ENCODE assay signal across 9 cellular contexts in the genomic region with DNA sequence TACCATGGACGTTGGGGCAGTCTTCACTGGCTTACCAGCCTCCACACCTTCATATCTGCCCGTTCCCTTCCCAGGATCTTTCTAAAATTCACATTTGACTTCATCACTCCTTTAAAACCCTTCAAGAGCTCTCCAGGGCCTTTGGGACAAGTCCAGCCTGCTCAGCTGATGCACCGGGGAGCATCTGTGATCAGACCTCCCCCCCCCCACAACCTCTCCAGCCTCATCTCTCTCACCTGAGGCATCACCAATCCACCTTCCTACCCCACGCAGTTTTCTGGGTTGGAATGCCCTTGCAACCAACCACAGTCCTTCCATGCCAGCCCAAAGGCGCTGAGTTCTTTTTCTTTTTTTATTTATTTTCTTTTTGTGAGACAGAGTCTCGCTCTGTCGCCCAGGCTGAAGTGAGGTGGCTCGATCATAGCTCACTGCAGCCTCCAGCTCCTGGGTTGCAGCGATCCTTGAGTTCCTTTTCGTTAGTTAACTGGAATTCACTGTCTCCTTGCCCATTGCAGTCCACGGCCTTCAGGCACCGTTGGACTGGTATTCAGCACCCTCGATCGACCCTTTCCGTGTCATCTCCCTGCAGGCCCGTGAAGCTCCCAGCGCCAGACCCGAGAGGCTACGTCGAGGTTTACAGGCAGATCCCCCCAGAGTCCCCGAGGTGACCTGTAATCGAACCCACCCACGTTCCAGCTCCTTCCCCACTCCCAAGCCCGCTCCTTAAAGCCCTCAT. TPM values are rescaled to one million over a fixed set of nuclear protein-coding genes. Genes with fewer than 3 reads are reported as not detected.
A peak's percentile ranks its signal among the peaks of the same experiment; 100 is the strongest.
DNase-seq lines count a peak whose midpoint lies in the region; ATAC-seq, FAIRE-seq and TF ChIP-seq lines count a peak whose summit lies in the region.
"Had no signal": no experiment of that assay in that cellular context is flagged by ENCODE, and none has a peak within 500 bp of the region (broad histone marks: within the 10 kb centered on the region; RNA-seq: fewer than 3 reads in every experiment).

No MANE protein-coding gene starts in this region.

- peak overlapping the region; percentile 86 to 99 for H3K4me3 ChIP-seq in SK-N-SH (ENCODE audit: low read depth in 2 of 2, low read length in 1 of 2)

- H3F3A ChIP-seq in SK-N-SH (replicated peaks; ENCODE audit: insufficient read depth): peaks cover 5% of the 10 kb centered on the region

- H3K4me3 Mint-ChIP-seq in activated CD8-positive, alpha-beta memory T cell treated with anti-CD3 and anti-CD28 coated beads, Interleukin-2, amount 10 ng/mL, durations not matched to agents 7 days and 5 days: peak overlapping the region; percentile 88
- H3K4me3 Mint-ChIP-seq in natural killer cell treated with Interleukin-12 subunit alpha and Interleukin-12 subunit beta and Interleukin-15 and Interleukin-18, amount 100 ng/mL, for 72 hours: peak overlapping the region; percentile 87

- no peaks in the 10 kb centered on the region for H3K9me3 ChIP-seq in SK-N-SH

- no peak for TF ChIP-seq EP300 in SK-N-SH (IDR thresholded peaks at IDR 0.05; ENCODE audit: borderline replicate concordance in 1 of 2, low read depth in 1 of 2, low read length in 1 of 2)

- H3K36me3 ChIP-seq in SK-N-SH (replicated peaks in 1 of 2; ENCODE audit: control insufficient read depth in 1 of 2, insufficient read depth in 2 of 2, low read length in 1 of 2): peaks cover 10 to 16% of the 10 kb centered on the region in 2 experiments

- H4K20me1 ChIP-seq in SK-N-SH (ENCODE audit: insufficient read depth): peaks cover 4% of the 10 kb centered on the region; the same call in 1 of the 2 replicates

- 9% methylated on average over 21 of the region's 24 CpGs for whole genome bisulfite sequencing in SK-N-SH (ENCODE audit: low lambda C conversion rate)

- peak; percentile 2 for ATAC-seq in activated CD8-positive, alpha-beta memory T cell treated with anti-CD3 and anti-CD28 coated beads, Interleukin-2, amount 10 ng/mL, durations not matched to agents 7 days and 5 days
- ATAC-seq in esophagus mucosa (peak; percentile 1), GM19397 (IDR thresholded peaks at IDR 0.05; ENCODE audit: unreplicated experiment) (no peak)
- no peak for ATAC-seq in natural killer cell treated with Interleukin-12 subunit alpha and Interleukin-12 subunit beta and Interleukin-15 and Interleukin-18, amount 100 ng/mL, for 72 hours

- no peaks in the 10 kb centered on the region for H3K27me3 ChIP-seq in SK-N-SH (ENCODE audit: insufficient read depth)

- no peak for TF ChIP-seq CTCF in SK-N-SH (IDR thresholded peaks at IDR 0.05)

- H2AFZ ChIP-seq in SK-N-SH (ENCODE audit: low read depth): peak overlapping the region; percentile 91

- no peak for FAIRE-seq in HTR-8/SVneo (lab: Jason Lieb, UNC)

- no peaks in the 10 kb centered on the region for H3K9me3 Mint-ChIP-seq in activated CD8-positive, alpha-beta memory T cell treated with anti-CD3 and anti-CD28 coated beads, Interleukin-2, amount 10 ng/mL, durations not matched to agents 7 days and 5 days (ENCODE audit: low read depth)
- no peaks in the 10 kb centered on the region for H3K9me3 Mint-ChIP-seq in natural killer cell treated with Interleukin-12 subunit alpha and Interleukin-12 subunit beta and Interleukin-15 and Interleukin-18, amount 100 ng/mL, for 72 hours

- H3K4me1 Mint-ChIP-seq in activated CD8-positive, alpha-beta memory T cell treated with anti-CD3 and anti-CD28 coated beads, Interleukin-2, amount 10 ng/mL, durations not matched to agents 7 days and 5 days: peaks cover 23% of the 10 kb centered on the region
- H3K4me1 Mint-ChIP-seq in natural killer cell treated with Interleukin-12 subunit alpha and Interleukin-12 subunit beta and Interleukin-15 and Interleukin-18, amount 100 ng/mL, for 72 hours (ENCODE audit: low read depth in 2 of 2): peaks cover 31 to 33% of the 10 kb centered on the region in 2 donors

- TF ChIP-seq RAD21 in SK-N-SH (IDR thresholded peaks at IDR 0.05; ENCODE audit: low read length): no peak

- peak overlapping the region; percentile 89 for H3K4me2 ChIP-seq in SK-N-SH

- H3K27me3 Mint-ChIP-seq in activated CD8-positive, alpha-beta memory T cell treated with anti-CD3 and anti-CD28 coated beads, Interleukin-2, amount 10 ng/mL, durations not matched to agents 7 days and 5 days: no peaks in the 10 kb centered on the region
- no peaks in the 10 kb centered on the region for H3K27me3 Mint-ChIP-seq in natural killer cell treated with Interleukin-12 subunit alpha and Interleukin-12 subunit beta and Interleukin-15 and Interleukin-18, amount 100 ng/mL, for 72 hours

- CTCF ChIA-PET in activated CD8-positive, alpha-beta memory T cell treated with anti-CD3 and anti-CD28 coated beads, Interleukin-2, amount 10 ng/mL, durations not matched to agents 7 days and 5 days (lab: Charles Lee): interaction anchor here (0.8 to 1.4 kb wide), 6 partner anchors 14 to 60 kb away, joined by 3 to 8 read pairs (median 4); no protein-coding TSS in a partner anchor
- CTCF ChIA-PET in SK-N-SH (lab: Yijun Ruan, JAX): interaction anchor here (0.9 to 3.6 kb wide), 10 partner anchors 8 to 185 kb away, joined by 3 to 19 read pairs (median 5); no protein-coding TSS in a partner anchor

- peaks cover 49% of the 10 kb centered on the region for H3K79me2 ChIP-seq in SK-N-SH (ENCODE audit: insufficient read depth)

- POLR2A ChIA-PET in SK-N-SH (lab: Yijun Ruan, JAX): interaction anchor here (0.9 to 2.6 kb wide), 4 partner anchors 9 to 68 kb away, joined by 4 to 12 read pairs (median 8); a partner anchor contains a TSS

- H3K27ac ChIP-seq in SK-N-SH (ENCODE audit: low read depth in 2 of 2, low read length in 1 of 2): peak overlapping the region; percentile 67 to 79; a peak in 2 of 4 replicates
- H3K27ac ChIP-seq: epithelial cell of prostate had no signal

- DNase-seq in activated CD8-positive, alpha-beta memory T cell treated with anti-CD3 and anti-CD28 coated beads, Interleukin-2, amount 10 ng/mL, durations not matched to agents 7 days and 5 days: no peak
- no peak for DNase-seq in activated CD8-positive, alpha-beta memory T cell treated with anti-CD3 and anti-CD28 coated beads for 24 hours
- peak; percentile 76 for DNase-seq in SK-N-SH
- peak; percentile 57 for DNase-seq in natural killer cell treated with Interleukin-12 subunit alpha and Interleukin-12 subunit beta and Interleukin-15 and Interleukin-18, amount 100 ng/mL, for 72 hours (ENCODE audit: low spot score)
- DNase-seq in NCI-H446 treated with DMSO at 0.1 percent for 48 hours (lab: John Stamatoyannopoulos, UW): no peak
- DNase-seq in HTR-8/SVneo (ENCODE audit: insufficient read length, low spot score): no peak

- no peaks in the 10 kb centered on the region for H3K36me3 Mint-ChIP-seq in activated CD8-positive, alpha-beta memory T cell treated with anti-CD3 and anti-CD28 coated beads, Interleukin-2, amount 10 ng/mL, durations not matched to agents 7 days and 5 days
- no peaks in the 10 kb centered on the region for H3K36me3 Mint-ChIP-seq in natural killer cell treated with Interleukin-12 subunit alpha and Interleukin-12 subunit beta and Interleukin-15 and Interleukin-18, amount 100 ng/mL, for 72 hours

- H3K4me1 ChIP-seq in SK-N-SH (ENCODE audit: control insufficient read depth in 1 of 2, insufficient read depth in 2 of 2, low read depth in 1 of 2, low read length in 1 of 2): peaks cover 5 to 11% of the 10 kb centered on the region in 2 experiments; a peak in 2 of 4 replicates

- no peaks in the 10 kb centered on the region for H3K9me2 ChIP-seq in SK-N-SH

- peak overlapping the region; percentile 90 for H3K9ac ChIP-seq in SK-N-SH

- H3K27ac Mint-ChIP-seq in activated CD8-positive, alpha-beta memory T cell treated with anti-CD3 and anti-CD28 coated beads, Interleukin-2, amount 10 ng/mL, durations not matched to agents 7 days and 5 days: peak overlapping the region; percentile 85
- peak overlapping the region; percentile 39 to 81 for H3K27ac Mint-ChIP-seq in natural killer cell treated with Interleukin-12 subunit alpha and Interleukin-12 subunit beta and Interleukin-15 and Interleukin-18, amount 100 ng/mL, for 72 hours

RNA-seq across cellular contexts. Expression of a gene that starts 0.7 kb away (rescaled TPM):
- 10 to 100 TPM; 11.2 to 14.6 TPM for total RNA-seq in activated CD8-positive, alpha-beta memory T cell treated with anti-CD3 and anti-CD28 coated beads, Interleukin-2, amount 10 ng/mL, durations not matched to agents 7 days and 5 days
- 13.7 and 18.1 TPM in 2 replicates for polyA plus RNA-seq in SK-N-SH (2012; rRNA removed)
- polyA plus RNA-seq in SK-N-SH (2012; cell fraction: cytosol; rRNA removed): 7.6 and 13.8 TPM in 2 replicates
- 6.0 and 10.8 TPM in 2 replicates for polyA plus RNA-seq in SK-N-SH (2012; cell fraction: nucleus; rRNA removed)
- 5.7 TPM for total RNA-seq in esophagus mucosa
- 10 to 100 TPM in 1 of 2 donors, 1 to 10 TPM in 1; 7.8 to 19.3 TPM for total RNA-seq in natural killer cell treated with Interleukin-12 subunit alpha and Interleukin-12 subunit beta and Interleukin-15 and Interleukin-18, amount 100 ng/mL, for 72 hours

RNA-seq across cellular contexts. Expression of a gene that starts 0.8 kb away (rescaled TPM):
- total RNA-seq in activated CD8-positive, alpha-beta memory T cell treated with anti-CD3 and anti-CD28 coated beads, Interleukin-2, amount 10 ng/mL, durations not matched to agents 7 days and 5 days: 10 to 100 TPM; 20.6 to 24.0 TPM
- 44.9 and 53.2 TPM in 2 replicates for polyA plus RNA-seq in SK-N-SH (2012; rRNA removed)
- 21.1 and 32.5 TPM in 2 replicates for polyA plus RNA-seq in SK-N-SH (2012; cell fraction: cytosol; rRNA removed)
- 89.9 and 156 TPM in 2 replicates for polyA plus RNA-seq in SK-N-SH (2012; cell fraction: nucleus; rRNA removed)
- total RNA-seq in esophagus mucosa: 8.7 TPM
- total RNA-seq in natural killer cell treated with Interleukin-12 subunit alpha and Interleukin-12 subunit beta and Interleukin-15 and Interleukin-18, amount 100 ng/mL, for 72 hours: 10 to 100 TPM; 22.9 to 44.2 TPM

RNA-seq across cellular contexts. Expression of a gene that starts 14.7 kb away (rescaled TPM):
- total RNA-seq in activated CD8-positive, alpha-beta memory T cell treated with anti-CD3 and anti-CD28 coated beads, Interleukin-2, amount 10 ng/mL, durations not matched to agents 7 days and 5 days: 10 to 100 TPM; 52.9 to 56.7 TPM
- 290 and 299 TPM in 2 replicates for polyA plus RNA-seq in SK-N-SH (2012; rRNA removed)
- polyA plus RNA-seq in SK-N-SH (2012; cell fraction: cytosol; rRNA removed): 218 and 258 TPM in 2 replicates
- polyA plus RNA-seq in SK-N-SH (2012; cell fraction: nucleus; rRNA removed): 70.9 and 86.9 TPM in 2 replicates
- total RNA-seq in esophagus mucosa: 38.5 TPM
- 10 to 100 TPM; 56.9 to 57.6 TPM for total RNA-seq in natural killer cell treated with Interleukin-12 subunit alpha and Interleukin-12 subunit beta and Interleukin-15 and Interleukin-18, amount 100 ng/mL, for 72 hours

RNA-seq across cellular contexts. Expression of a gene that starts 30.6 kb away (rescaled TPM):
- 10 to 100 TPM; 58.1 to 73.7 TPM for total RNA-seq in activated CD8-positive, alpha-beta memory T cell treated with anti-CD3 and anti-CD28 coated beads, Interleukin-2, amount 10 ng/mL, durations not matched to agents 7 days and 5 days
- 78.7 and 85.8 TPM in 2 replicates for polyA plus RNA-seq in SK-N-SH (2012; rRNA removed)
- polyA plus RNA-seq in SK-N-SH (2012; cell fraction: cytosol; rRNA removed): 45.2 and 61.9 TPM in 2 replicates
- polyA plus RNA-seq in SK-N-SH (2012; cell fraction: nucleus; rRNA removed): 38.0 and 52.2 TPM in 2 replicates
- total RNA-seq in esophagus mucosa: 3.1 TPM
- 10 to 100 TPM; 56.5 to 70.4 TPM for total RNA-seq in natural killer cell treated with Interleukin-12 subunit alpha and Interleukin-12 subunit beta and Interleukin-15 and Interleukin-18, amount 100 ng/mL, for 72 hours

RNA-seq across cellular contexts. Expression of a gene that starts 53.6 kb away (rescaled TPM):
- total RNA-seq in activated CD8-positive, alpha-beta memory T cell treated with anti-CD3 and anti-CD28 coated beads, Interleukin-2, amount 10 ng/mL, durations not matched to agents 7 days and 5 days: 10 to 100 TPM; 14.8 to 16.7 TPM
- polyA plus RNA-seq in SK-N-SH (2012; rRNA removed): 15.5 and 19.5 TPM in 2 replicates
- polyA plus RNA-seq in SK-N-SH (2012; cell fraction: cytosol; rRNA removed): 5.2 and 10.3 TPM in 2 replicates
- polyA plus RNA-seq in SK-N-SH (2012; cell fraction: nucleus; rRNA removed): 53.8 and 62.7 TPM in 2 replicates
- total RNA-seq in esophagus mucosa: 2.8 TPM
- 10 to 100 TPM in 1 of 2 donors, under 1 TPM in 1; 0.48 to 23.4 TPM for total RNA-seq in natural killer cell treated with Interleukin-12 subunit alpha and Interleukin-12 subunit beta and Interleukin-15 and Interleukin-18, amount 100 ng/mL, for 72 hours

Comparison
In these comparisons a context has a peak if more than half of its experiments do, and no peak if none do; other contexts are left out.
1. ATAC-seq: peak in activated CD8-positive, alpha-beta memory T cell treated with anti-CD3 and anti-CD28 coated beads, Interleukin-2, amount 10 ng/mL, durations not matched to agents 7 days and 5 days (single experiment) and esophagus mucosa (single experiment); none in natural killer cell treated with Interleukin-12 subunit alpha and Interleukin-12 subunit beta and Interleukin-15 and Interleukin-18, amount 100 ng/mL, for 72 hours (0 of 2) and GM19397 (single experiment).
2. DNase-seq: peak in SK-N-SH (single experiment) and natural killer cell treated with Interleukin-12 subunit alpha and Interleukin-12 subunit beta and Interleukin-15 and Interleukin-18, amount 100 ng/mL, for 72 hours (single experiment); none in activated CD8-positive, alpha-beta memory T cell treated with anti-CD3 and anti-CD28 coated beads, Interleukin-2, amount 10 ng/mL, durations not matched to agents 7 days and 5 days (single experiment), activated CD8-positive, alpha-beta memory T cell treated with anti-CD3 and anti-CD28 coated beads for 24 hours (single experiment), NCI-H446 treated with DMSO at 0.1 percent for 48 hours (single experiment) and HTR-8/SVneo (single experiment).